ENCODE assay signal across 3 cellular contexts in the genomic region with DNA sequence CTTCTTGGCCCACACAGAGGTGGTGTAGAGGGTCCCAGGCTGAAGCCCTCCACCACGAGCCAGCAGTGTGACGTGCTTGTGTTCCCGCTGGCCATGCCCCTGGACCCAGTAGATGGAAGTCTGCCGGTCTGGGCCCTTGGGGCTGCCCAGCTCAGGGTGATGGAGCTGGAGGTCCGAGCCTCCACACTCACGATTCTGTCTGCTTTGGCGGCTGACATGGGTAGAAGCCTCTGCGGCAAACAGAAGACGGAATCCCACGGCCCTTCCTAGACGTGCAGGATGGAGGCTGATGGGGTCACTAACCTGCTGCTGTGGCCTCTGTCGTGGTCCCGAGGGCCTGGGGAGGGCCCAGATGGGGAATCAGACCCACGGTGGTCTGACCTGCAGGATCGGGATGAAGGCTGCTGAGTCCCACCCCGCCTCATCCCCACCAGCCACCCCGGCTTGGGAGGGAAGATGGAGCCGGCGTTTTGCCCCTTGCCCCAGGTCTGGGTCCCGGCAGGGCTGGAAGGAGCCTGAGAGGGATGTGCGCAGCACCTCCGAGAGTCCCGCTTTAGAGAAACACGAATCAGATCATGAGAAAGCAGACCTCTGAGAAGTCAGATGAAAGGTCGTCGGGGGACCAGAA.
TF ChIP-seq lines count a peak whose summit lies in the region.

No MANE protein-coding gene starts in this region.

TF ChIP-seq in SK-N-SH, 30 proteins besides CTCF, POLR2A, EP300 and RAD21:
- TF ChIP-seq RCOR1 (IDR thresholded peaks at IDR 0.05; ENCODE audit: low read length) (no peak), RFX5 (IDR thresholded peaks at IDR 0.05; ENCODE audit: low read length) (no peak), JUND (IDR thresholded peaks at IDR 0.05) (no peak), RXRA (IDR thresholded peaks at IDR 0.05; ENCODE audit: borderline replicate concordance, low read depth) (no peak), POLR2AphosphoS5 (IDR thresholded peaks at IDR 0.05; ENCODE audit: low read depth, low read length) (no peak), TCF12 (IDR thresholded peaks at IDR 0.05) (no peak), ELF1 (IDR thresholded peaks at IDR 0.05) (no peak), NRF1 (IDR thresholded peaks at IDR 0.05; ENCODE audit: low read depth, low read length) (no peak), FOXJ3 (CRISPR knock-in tag; IDR thresholded peaks at IDR 0.05) (no peak), MXI1 (IDR thresholded peaks at IDR 0.05; ENCODE audit: low read depth, low read length) (no peak), MEF2A (IDR thresholded peaks at IDR 0.05; ENCODE audit: borderline replicate concordance, low read depth) (no peak)
- TF ChIP-seq, protein P1, sequence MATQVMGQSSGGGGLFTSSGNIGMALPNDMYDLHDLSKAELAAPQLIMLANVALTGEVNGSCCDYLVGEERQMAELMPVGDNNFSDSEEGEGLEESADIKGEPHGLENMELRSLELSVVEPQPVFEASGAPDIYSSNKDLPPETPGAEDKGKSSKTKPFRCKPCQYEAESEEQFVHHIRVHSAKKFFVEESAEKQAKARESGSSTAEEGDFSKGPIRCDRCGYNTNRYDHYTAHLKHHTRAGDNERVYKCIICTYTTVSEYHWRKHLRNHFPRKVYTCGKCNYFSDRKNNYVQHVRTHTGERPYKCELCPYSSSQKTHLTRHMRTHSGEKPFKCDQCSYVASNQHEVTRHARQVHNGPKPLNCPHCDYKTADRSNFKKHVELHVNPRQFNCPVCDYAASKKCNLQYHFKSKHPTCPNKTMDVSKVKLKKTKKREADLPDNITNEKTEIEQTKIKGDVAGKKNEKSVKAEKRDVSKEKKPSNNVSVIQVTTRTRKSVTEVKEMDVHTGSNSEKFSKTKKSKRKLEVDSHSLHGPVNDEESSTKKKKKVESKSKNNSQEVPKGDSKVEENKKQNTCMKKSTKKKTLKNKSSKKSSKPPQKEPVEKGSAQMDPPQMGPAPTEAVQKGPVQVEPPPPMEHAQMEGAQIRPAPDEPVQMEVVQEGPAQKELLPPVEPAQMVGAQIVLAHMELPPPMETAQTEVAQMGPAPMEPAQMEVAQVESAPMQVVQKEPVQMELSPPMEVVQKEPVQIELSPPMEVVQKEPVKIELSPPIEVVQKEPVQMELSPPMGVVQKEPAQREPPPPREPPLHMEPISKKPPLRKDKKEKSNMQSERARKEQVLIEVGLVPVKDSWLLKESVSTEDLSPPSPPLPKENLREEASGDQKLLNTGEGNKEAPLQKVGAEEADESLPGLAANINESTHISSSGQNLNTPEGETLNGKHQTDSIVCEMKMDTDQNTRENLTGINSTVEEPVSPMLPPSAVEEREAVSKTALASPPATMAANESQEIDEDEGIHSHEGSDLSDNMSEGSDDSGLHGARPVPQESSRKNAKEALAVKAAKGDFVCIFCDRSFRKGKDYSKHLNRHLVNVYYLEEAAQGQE (IDR thresholded peaks at IDR 0.05; ENCODE audit: low read depth, low read length): no peak
TF ChIP-seq in SK-N-SH: peak in this region for 0.

TF ChIP-seq in SK-N-SH treated with all-trans-retinoic acid at 6 μM for 48 hours, 23 proteins besides CTCF, POLR2A, EP300 and RAD21:
- no peak for TF ChIP-seq TCF4 (CRISPR knock-in tag; IDR thresholded peaks at IDR 0.05; ENCODE audit: borderline replicate concordance)
- TF ChIP-seq CSDC2 (CRISPR knock-in tag; IDR thresholded peaks at IDR 0.05): no peak
- no peak for TF ChIP-seq OSR1 (CRISPR knock-in tag; IDR thresholded peaks at IDR 0.05)
- TF ChIP-seq, protein P2, sequence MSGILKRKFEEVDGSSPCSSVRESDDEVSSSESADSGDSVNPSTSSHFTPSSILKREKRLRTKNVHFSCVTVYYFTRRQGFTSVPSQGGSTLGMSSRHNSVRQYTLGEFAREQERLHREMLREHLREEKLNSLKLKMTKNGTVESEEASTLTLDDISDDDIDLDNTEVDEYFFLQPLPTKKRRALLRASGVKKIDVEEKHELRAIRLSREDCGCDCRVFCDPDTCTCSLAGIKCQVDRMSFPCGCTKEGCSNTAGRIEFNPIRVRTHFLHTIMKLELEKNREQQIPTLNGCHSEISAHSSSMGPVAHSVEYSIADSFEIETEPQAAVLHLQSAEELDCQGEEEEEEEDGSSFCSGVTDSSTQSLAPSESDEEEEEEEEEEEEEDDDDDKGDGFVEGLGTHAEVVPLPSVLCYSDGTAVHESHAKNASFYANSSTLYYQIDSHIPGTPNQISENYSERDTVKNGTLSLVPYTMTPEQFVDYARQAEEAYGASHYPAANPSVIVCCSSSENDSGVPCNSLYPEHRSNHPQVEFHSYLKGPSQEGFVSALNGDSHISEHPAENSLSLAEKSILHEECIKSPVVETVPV (CRISPR knock-in tag; IDR thresholded peaks at IDR 0.05): no peak
- TF ChIP-seq ZC3H10 (CRISPR knock-in tag; IDR thresholded peaks at IDR 0.05): no peak
- TF ChIP-seq, protein P3, sequence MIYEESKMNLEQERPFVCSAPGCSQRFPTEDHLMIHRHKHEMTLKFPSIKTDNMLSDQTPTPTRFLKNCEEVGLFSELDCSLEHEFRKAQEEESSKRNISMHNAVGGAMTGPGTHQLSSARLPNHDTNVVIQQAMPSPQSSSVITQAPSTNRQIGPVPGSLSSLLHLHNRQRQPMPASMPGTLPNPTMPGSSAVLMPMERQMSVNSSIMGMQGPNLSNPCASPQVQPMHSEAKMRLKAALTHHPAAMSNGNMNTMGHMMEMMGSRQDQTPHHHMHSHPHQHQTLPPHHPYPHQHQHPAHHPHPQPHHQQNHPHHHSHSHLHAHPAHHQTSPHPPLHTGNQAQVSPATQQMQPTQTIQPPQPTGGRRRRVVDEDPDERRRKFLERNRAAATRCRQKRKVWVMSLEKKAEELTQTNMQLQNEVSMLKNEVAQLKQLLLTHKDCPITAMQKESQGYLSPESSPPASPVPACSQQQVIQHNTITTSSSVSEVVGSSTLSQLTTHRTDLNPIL (CRISPR knock-in tag; IDR thresholded peaks at IDR 0.05; ENCODE audit: low read depth): no peak
- TF ChIP-seq ZNF8 (CRISPR knock-in tag; IDR thresholded peaks at IDR 0.05): no peak
- no peak for TF ChIP-seq GLIS3 (CRISPR knock-in tag; IDR thresholded peaks at IDR 0.05)
- no peak for TF ChIP-seq SNAI2 (CRISPR knock-in tag; IDR thresholded peaks at IDR 0.05)

TF ChIP-seq in K562, 482 proteins besides CTCF, POLR2A, EP300 and RAD21:
- peak; percentile 68 for TF ChIP-seq POLR2G (IDR thresholded peaks at IDR 0.05; ENCODE audit: low read depth, low read length)
- TF ChIP-seq, protein P4, sequence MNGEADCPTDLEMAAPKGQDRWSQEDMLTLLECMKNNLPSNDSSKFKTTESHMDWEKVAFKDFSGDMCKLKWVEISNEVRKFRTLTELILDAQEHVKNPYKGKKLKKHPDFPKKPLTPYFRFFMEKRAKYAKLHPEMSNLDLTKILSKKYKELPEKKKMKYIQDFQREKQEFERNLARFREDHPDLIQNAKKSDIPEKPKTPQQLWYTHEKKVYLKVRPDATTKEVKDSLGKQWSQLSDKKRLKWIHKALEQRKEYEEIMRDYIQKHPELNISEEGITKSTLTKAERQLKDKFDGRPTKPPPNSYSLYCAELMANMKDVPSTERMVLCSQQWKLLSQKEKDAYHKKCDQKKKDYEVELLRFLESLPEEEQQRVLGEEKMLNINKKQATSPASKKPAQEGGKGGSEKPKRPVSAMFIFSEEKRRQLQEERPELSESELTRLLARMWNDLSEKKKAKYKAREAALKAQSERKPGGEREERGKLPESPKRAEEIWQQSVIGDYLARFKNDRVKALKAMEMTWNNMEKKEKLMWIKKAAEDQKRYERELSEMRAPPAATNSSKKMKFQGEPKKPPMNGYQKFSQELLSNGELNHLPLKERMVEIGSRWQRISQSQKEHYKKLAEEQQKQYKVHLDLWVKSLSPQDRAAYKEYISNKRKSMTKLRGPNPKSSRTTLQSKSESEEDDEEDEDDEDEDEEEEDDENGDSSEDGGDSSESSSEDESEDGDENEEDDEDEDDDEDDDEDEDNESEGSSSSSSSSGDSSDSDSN (IDR thresholded peaks at IDR 0.05; ENCODE audit: borderline replicate concordance in 1 of 2, low read depth in 2 of 2, low read length in 2 of 2): no peak
